Comparison of ENCODE assay signal across 1 cellular context in the genomic region with DNA sequence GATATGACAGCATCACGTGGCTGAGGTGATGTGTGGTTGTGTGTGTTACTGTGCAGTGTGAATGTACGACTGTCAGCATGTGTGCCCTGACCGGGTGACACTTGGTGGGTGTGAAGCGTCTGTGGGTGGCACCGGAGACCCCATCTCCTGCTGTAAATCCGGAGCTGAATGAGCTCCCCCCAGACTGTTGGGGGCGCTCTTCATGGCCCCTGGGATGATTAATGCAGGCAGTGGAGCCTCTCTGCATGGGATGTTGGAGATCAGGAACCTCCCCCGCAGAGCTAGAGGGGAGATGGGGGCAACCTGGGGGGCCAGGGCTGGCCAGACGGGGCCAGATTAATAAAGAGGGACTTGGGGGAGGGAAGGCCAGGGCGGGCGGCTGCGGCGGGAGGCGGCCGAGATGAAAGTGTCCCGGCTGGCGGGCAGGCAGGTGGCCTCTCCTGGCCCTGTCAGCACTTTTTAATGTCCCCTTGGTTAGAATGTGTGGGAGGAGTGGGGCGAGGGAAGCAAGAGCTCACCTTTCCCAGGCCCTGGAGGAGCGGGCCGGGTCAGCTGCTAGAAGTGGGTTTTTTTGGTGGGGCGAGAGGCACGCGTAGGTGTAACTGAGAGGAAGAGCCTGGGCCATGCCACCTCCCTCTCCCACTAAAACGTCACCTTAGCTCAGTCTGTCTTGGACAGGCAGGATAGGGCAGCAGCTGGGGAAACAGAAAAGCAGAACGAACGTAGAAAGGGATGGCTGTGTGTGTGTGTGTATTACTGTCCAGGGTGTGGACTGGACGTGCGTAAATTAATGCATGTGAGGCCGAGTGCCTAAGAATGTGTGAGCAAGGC.
TF ChIP-seq lines count a peak whose summit lies in the region.

No MANE protein-coding gene starts in this region.

TF ChIP-seq in HEK293, 187 proteins besides CTCF, POLR2A, EP300 and RAD21 (continued from another document and continues in another):
- no peak; the same call in 1 of the 2 replicates for TF ChIP-seq ZBTB48 (tag by site-specific recombination; IDR thresholded peaks at IDR 0.05)
- TF ChIP-seq ZNF785 (tag by site-specific recombination; IDR thresholded peaks at IDR 0.05), result no peak
- no peak for TF ChIP-seq PRDM1 (tag by site-specific recombination; IDR thresholded peaks at IDR 0.05)
- TF ChIP-seq ZNF658 (tag by site-specific recombination; IDR thresholded peaks at IDR 0.05), result no peak
- no peak for TF ChIP-seq ZNF433 (tag by site-specific recombination; IDR thresholded peaks at IDR 0.05; ENCODE audit: low read depth)
- no peak for TF ChIP-seq ZNF664 (tag by site-specific recombination; IDR thresholded peaks at IDR 0.05)
- no peak for TF ChIP-seq ZNF16 (tag by site-specific recombination; IDR thresholded peaks at IDR 0.05; ENCODE audit: low read depth)
- no peak for TF ChIP-seq KLF8 (tag by site-specific recombination; IDR thresholded peaks at IDR 0.05)
- TF ChIP-seq, protein P1, sequence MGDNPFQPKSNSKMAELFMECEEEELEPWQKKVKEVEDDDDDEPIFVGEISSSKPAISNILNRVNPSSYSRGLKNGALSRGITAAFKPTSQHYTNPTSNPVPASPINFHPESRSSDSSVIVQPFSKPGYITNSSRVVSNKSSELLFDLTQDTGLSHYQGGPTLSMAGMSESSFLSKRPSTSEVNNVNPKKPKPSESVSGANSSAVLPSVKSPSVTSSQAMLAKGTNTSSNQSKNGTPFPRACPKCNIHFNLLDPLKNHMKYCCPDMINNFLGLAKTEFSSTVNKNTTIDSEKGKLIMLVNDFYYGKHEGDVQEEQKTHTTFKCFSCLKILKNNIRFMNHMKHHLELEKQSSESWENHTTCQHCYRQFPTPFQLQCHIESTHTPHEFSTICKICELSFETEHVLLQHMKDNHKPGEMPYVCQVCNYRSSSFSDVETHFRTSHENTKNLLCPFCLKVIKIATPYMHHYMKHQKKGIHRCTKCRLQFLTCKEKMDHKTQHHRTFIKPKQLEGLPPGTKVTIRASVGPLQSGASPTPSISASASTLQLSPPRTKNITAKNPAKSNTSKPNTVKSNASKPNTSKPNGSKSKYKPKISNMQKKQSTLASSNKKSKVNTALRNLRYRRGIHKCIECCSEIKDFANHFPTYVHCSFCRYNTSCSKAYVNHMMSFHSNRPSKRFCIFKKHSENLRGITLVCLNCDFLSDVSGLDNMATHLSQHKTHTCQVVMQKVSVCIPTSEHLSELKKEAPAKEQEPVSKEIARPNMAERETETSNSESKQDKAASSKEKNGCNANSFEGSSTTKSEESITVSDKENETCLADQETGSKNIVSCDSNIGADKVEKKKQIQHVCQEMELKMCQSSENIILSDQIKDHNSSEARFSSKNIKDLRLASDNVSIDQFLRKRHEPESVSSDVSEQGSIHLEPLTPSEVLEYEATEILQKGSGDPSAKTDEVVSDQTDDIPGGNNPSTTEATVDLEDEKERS (tag by site-specific recombination; IDR thresholded peaks at IDR 0.05), result no peak
- no peak for TF ChIP-seq ZNF140 (tag by site-specific recombination; IDR thresholded peaks at IDR 0.05)
- TF ChIP-seq, protein P2, sequence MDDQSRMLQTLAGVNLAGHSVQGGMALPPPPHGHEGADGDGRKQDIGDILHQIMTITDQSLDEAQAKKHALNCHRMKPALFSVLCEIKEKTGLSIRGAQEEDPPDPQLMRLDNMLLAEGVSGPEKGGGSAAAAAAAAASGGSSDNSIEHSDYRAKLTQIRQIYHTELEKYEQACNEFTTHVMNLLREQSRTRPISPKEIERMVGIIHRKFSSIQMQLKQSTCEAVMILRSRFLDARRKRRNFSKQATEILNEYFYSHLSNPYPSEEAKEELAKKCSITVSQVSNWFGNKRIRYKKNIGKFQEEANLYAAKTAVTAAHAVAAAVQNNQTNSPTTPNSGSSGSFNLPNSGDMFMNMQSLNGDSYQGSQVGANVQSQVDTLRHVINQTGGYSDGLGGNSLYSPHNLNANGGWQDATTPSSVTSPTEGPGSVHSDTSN (CRISPR knock-in tag; IDR thresholded peaks at IDR 0.05), result no peak
- TF ChIP-seq, protein P3, sequence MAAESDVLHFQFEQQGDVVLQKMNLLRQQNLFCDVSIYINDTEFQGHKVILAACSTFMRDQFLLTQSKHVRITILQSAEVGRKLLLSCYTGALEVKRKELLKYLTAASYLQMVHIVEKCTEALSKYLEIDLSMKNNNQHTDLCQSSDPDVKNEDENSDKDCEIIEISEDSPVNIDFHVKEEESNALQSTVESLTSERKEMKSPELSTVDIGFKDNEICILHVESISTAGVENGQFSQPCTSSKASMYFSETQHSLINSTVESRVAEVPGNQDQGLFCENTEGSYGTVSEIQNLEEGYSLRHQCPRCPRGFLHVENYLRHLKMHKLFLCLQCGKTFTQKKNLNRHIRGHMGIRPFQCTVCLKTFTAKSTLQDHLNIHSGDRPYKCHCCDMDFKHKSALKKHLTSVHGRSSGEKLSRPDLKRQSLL (tag by site-specific recombination; IDR thresholded peaks at IDR 0.05), result 0 out of 2 replicates have a peak, but pooled peaks have one; percentile 58
- TF ChIP-seq, protein P4, sequence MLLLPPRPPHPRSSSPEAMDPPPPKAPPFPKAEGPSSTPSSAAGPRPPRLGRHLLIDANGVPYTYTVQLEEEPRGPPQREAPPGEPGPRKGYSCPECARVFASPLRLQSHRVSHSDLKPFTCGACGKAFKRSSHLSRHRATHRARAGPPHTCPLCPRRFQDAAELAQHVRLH (tag by site-specific recombination; IDR thresholded peaks at IDR 0.05), result 0 out of 2 replicates have a peak, but pooled peaks have one; percentile 23
- TF ChIP-seq ZNF394 (tag by site-specific recombination; IDR thresholded peaks at IDR 0.05; ENCODE audit: borderline replicate concordance), result peak; percentile 31; the same call in 1 of the 2 replicates
- TF ChIP-seq, protein P5, sequence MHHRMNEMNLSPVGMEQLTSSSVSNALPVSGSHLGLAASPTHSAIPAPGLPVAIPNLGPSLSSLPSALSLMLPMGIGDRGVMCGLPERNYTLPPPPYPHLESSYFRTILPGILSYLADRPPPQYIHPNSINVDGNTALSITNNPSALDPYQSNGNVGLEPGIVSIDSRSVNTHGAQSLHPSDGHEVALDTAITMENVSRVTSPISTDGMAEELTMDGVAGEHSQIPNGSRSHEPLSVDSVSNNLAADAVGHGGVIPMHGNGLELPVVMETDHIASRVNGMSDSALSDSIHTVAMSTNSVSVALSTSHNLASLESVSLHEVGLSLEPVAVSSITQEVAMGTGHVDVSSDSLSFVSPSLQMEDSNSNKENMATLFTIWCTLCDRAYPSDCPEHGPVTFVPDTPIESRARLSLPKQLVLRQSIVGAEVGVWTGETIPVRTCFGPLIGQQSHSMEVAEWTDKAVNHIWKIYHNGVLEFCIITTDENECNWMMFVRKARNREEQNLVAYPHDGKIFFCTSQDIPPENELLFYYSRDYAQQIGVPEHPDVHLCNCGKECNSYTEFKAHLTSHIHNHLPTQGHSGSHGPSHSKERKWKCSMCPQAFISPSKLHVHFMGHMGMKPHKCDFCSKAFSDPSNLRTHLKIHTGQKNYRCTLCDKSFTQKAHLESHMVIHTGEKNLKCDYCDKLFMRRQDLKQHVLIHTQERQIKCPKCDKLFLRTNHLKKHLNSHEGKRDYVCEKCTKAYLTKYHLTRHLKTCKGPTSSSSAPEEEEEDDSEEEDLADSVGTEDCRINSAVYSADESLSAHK (tag by site-specific recombination; IDR thresholded peaks at IDR 0.05), result no peak
- no peak for TF ChIP-seq ZNF768 (tag by site-specific recombination; IDR thresholded peaks at IDR 0.05)
- TF ChIP-seq, protein P6, sequence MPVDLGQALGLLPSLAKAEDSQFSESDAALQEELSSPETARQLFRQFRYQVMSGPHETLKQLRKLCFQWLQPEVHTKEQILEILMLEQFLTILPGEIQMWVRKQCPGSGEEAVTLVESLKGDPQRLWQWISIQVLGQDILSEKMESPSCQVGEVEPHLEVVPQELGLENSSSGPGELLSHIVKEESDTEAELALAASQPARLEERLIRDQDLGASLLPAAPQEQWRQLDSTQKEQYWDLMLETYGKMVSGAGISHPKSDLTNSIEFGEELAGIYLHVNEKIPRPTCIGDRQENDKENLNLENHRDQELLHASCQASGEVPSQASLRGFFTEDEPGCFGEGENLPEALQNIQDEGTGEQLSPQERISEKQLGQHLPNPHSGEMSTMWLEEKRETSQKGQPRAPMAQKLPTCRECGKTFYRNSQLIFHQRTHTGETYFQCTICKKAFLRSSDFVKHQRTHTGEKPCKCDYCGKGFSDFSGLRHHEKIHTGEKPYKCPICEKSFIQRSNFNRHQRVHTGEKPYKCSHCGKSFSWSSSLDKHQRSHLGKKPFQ (tag by site-specific recombination; IDR thresholded peaks at IDR 0.05), result peak; percentile 86
- TF ChIP-seq, protein P7, sequence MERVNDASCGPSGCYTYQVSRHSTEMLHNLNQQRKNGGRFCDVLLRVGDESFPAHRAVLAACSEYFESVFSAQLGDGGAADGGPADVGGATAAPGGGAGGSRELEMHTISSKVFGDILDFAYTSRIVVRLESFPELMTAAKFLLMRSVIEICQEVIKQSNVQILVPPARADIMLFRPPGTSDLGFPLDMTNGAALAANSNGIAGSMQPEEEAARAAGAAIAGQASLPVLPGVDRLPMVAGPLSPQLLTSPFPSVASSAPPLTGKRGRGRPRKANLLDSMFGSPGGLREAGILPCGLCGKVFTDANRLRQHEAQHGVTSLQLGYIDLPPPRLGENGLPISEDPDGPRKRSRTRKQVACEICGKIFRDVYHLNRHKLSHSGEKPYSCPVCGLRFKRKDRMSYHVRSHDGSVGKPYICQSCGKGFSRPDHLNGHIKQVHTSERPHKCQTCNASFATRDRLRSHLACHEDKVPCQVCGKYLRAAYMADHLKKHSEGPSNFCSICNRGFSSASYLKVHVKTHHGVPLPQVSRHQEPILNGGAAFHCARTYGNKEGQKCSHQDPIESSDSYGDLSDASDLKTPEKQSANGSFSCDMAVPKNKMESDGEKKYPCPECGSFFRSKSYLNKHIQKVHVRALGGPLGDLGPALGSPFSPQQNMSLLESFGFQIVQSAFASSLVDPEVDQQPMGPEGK (tag by site-specific recombination; IDR thresholded peaks at IDR 0.05), result peak; percentile 45
- TF ChIP-seq WT1 (tag by site-specific recombination; IDR thresholded peaks at IDR 0.05), result no peak
- TF ChIP-seq SP2 (tag by site-specific recombination; IDR thresholded peaks at IDR 0.05), result peak; percentile 11; the same call in 1 of the 2 replicates
- TF ChIP-seq ZNF621 (tag by site-specific recombination; IDR thresholded peaks at IDR 0.05), result no peak
- no peak for TF ChIP-seq MEIS1 (CRISPR knock-in tag; IDR thresholded peaks at IDR 0.05; ENCODE audit: borderline replicate concordance)
- TF ChIP-seq ZNF549 (tag by site-specific recombination; IDR thresholded peaks at IDR 0.05), result no peak
- TF ChIP-seq IKZF3 (tag by site-specific recombination; IDR thresholded peaks at IDR 0.05), result no peak
- no peak for TF ChIP-seq ZNF157 (tag by site-specific recombination; IDR thresholded peaks at IDR 0.05)
- TF ChIP-seq GLIS2 (tag by site-specific recombination; IDR thresholded peaks at IDR 0.05), result peak; percentile 80
- no peak for TF ChIP-seq ZFP3 (tag by site-specific recombination; IDR thresholded peaks at IDR 0.05; ENCODE audit: low read depth)
- TF ChIP-seq ZNF19 (tag by site-specific recombination; IDR thresholded peaks at IDR 0.05; ENCODE audit: low read depth), result no peak
- no peak for TF ChIP-seq ZSCAN30 (tag by site-specific recombination; IDR thresholded peaks at IDR 0.05)
- no peak for TF ChIP-seq ZNF391 (tag by site-specific recombination; IDR thresholded peaks at IDR 0.05; ENCODE audit: borderline replicate concordance, low read depth)
- no peak for TF ChIP-seq GLI2 (tag by site-specific recombination; IDR thresholded peaks at IDR 0.05; ENCODE audit: borderline replicate concordance, low read depth)
- TF ChIP-seq ZNF561 (tag by site-specific recombination; IDR thresholded peaks at IDR 0.05; ENCODE audit: borderline replicate concordance), result no peak
- TF ChIP-seq ZNF473 (tag by site-specific recombination; IDR thresholded peaks at IDR 0.05), result no peak
- peak; percentile 86 for TF ChIP-seq ZFHX2 (tag by site-specific recombination; conservative IDR thresholded peaks at IDR 0.05)
- no peak for TF ChIP-seq SETDB1 (IDR thresholded peaks at IDR 0.05; ENCODE audit: insufficient read length, low read length)
- TF ChIP-seq KLF1 (tag by site-specific recombination; IDR thresholded peaks at IDR 0.05), result no peak
- peak; percentile 98 for TF ChIP-seq GLIS1 (tag by site-specific recombination; IDR thresholded peaks at IDR 0.05)
- TF ChIP-seq, protein P8, sequence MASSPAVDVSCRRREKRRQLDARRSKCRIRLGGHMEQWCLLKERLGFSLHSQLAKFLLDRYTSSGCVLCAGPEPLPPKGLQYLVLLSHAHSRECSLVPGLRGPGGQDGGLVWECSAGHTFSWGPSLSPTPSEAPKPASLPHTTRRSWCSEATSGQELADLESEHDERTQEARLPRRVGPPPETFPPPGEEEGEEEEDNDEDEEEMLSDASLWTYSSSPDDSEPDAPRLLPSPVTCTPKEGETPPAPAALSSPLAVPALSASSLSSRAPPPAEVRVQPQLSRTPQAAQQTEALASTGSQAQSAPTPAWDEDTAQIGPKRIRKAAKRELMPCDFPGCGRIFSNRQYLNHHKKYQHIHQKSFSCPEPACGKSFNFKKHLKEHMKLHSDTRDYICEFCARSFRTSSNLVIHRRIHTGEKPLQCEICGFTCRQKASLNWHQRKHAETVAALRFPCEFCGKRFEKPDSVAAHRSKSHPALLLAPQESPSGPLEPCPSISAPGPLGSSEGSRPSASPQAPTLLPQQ (tag by site-specific recombination; IDR thresholded peaks at IDR 0.05), result 0 out of 2 replicates have a peak, but pooled peaks have one; percentile 28
- TF ChIP-seq, protein P9, sequence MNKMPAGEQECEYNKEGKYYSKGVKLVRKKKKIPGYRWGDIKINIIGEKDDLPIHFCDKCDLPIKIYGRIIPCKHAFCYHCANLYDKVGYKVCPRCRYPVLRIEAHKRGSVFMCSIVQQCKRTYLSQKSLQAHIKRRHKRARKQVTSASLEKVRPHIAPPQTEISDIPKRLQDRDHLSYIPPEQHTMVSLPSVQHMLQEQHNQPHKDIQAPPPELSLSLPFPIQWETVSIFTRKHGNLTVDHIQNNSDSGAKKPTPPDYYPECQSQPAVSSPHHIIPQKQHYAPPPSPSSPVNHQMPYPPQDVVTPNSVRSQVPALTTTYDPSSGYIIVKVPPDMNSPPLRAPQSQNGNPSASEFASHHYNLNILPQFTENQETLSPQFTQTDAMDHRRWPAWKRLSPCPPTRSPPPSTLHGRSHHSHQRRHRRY (tag by site-specific recombination; IDR thresholded peaks at IDR 0.05), result no peak
- TF ChIP-seq ZNF777 (tag by site-specific recombination; IDR thresholded peaks at IDR 0.05; ENCODE audit: borderline replicate concordance), result no peak
- TF ChIP-seq ZNF174 (tag by site-specific recombination; IDR thresholded peaks at IDR 0.05), result no peak
- TF ChIP-seq ZNF654 (tag by site-specific recombination; IDR thresholded peaks at IDR 0.05; ENCODE audit: low read depth), result no peak
- TF ChIP-seq KLF9 (tag by site-specific recombination; IDR thresholded peaks at IDR 0.05; ENCODE audit: low read depth), result 0 out of 2 replicates have a peak, but pooled peaks have one; percentile 16
- no peak for TF ChIP-seq ZNF677 (tag by site-specific recombination; IDR thresholded peaks at IDR 0.05)
- 0 out of 2 replicates have a peak, but pooled peaks have one; percentile 30 for TF ChIP-seq ZXDB (tag by site-specific recombination; IDR thresholded peaks at IDR 0.05)
- no peak for TF ChIP-seq ZNF121 (tag by site-specific recombination; IDR thresholded peaks at IDR 0.05)
- no peak for TF ChIP-seq HOXC10 (CRISPR knock-in tag; IDR thresholded peaks at IDR 0.05)
- no peak for TF ChIP-seq MZF1 (tag by site-specific recombination; IDR thresholded peaks at IDR 0.05; ENCODE audit: borderline replicate concordance)
- TF ChIP-seq ZNF266 (tag by site-specific recombination; IDR thresholded peaks at IDR 0.05; ENCODE audit: low read depth), result no peak
- TF ChIP-seq BCL11B (tag by site-specific recombination; IDR thresholded peaks at IDR 0.05; ENCODE audit: low read depth), result no peak
